In the genomic region with DNA sequence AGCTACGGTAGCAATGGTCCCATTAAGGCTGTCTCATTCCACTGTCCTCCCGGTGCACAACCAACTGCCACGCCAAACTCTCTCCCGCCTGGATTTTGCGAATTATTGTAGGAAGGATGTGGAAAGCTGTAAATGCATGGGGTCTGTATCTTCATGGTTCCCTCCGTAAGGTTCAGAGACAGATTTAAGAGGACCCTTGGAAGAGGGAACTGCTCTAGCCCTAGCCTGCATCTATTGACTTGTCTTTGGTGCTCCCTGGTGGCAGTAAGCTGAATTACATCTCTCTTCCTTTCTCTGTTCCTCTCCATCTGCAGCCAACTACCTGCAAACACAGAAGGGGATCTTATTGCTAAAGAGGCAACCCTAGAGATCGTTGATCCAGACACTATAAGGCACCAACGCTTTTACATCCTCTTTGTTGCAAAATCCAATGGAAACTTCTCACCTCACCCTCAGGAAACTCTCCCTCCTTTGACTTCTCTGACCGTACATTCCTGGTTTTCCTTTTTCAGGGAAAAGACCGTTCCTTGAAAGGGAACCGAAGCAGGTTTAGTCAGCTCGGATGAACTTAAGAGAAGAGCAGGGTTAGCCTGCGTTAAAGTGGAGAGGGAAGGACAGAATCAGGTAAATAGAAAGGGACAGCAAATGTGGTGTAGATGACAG, we compare ENCODE assay signal across 9 cellular contexts. TPM values are rescaled to one million over a fixed set of nuclear protein-coding genes. Genes with fewer than 3 reads are reported as not detected.
DNase-seq lines count a peak whose midpoint lies in the region; ATAC-seq and TF ChIP-seq lines count a peak whose summit lies in the region.
"Had no signal": no experiment of that assay in that cellular context is flagged by ENCODE, and none has a peak within 500 bp of the region (broad histone marks: within the 10 kb centered on the region; RNA-seq: fewer than 3 reads in every experiment).

No MANE protein-coding gene starts in this region.

- peaks cover 15% of the 10 kb centered on the region for H3K4me1 ChIP-seq in effector memory CD4-positive, alpha-beta T cell (ENCODE audit: control insufficient read depth, insufficient read depth, low read length, poor library complexity, severe bottlenecking)
- peaks cover 0 to 12% (median 5%) of the 10 kb centered on the region in 5 donors for H3K4me1 ChIP-seq in subcutaneous abdominal adipose tissue (ENCODE audit: control insufficient read depth in 5 of 5, insufficient read depth in 5 of 5, low read length in 5 of 5)

- H3K4me1 Mint-ChIP-seq in mesothelial cell of epicardium = peaks cover 7% of the 10 kb centered on the region

- peak overlapping the region; percentile 28 for H3K4me3 ChIP-seq in AG09309 (ENCODE audit: control insufficient read depth, low read depth, low read length)
- no peak overlapping the region for H3K4me3 ChIP-seq in effector memory CD4-positive, alpha-beta T cell (ENCODE audit: insufficient read depth, low read depth, low read length, poor library complexity, severe bottlenecking)
- peak overlapping the region in 3 of 5 donors; percentile 6 to 37 (median 22) for H3K4me3 ChIP-seq in subcutaneous abdominal adipose tissue (ENCODE audit: low read depth in 1 of 5, low read length in 5 of 5)

- H3K27ac ChIP-seq in effector memory CD4-positive, alpha-beta T cell (ENCODE audit: insufficient read depth, low read length, poor library complexity, severe bottlenecking) = no peak overlapping the region
- H3K27ac ChIP-seq in subcutaneous abdominal adipose tissue (ENCODE audit: low read depth, low read length) = no peak overlapping the region

- TF ChIP-seq CTCF in AG09309 (IDR thresholded peaks at IDR 0.05; ENCODE audit: control insufficient read depth, insufficient read depth, low read depth, low read length, missing control alignments) (peak; percentile 75), mesothelial cell of epicardium (IDR thresholded peaks at IDR 0.05; ENCODE audit: unreplicated experiment) (peak; percentile 87)

- H3K27ac Mint-ChIP-seq in mesothelial cell of epicardium = no peak overlapping the region

- ATAC-seq in GM18511 (IDR thresholded peaks at IDR 0.05; ENCODE audit: unreplicated experiment) = peak; percentile 82
- ATAC-seq in HG03342 (IDR thresholded peaks at IDR 0.05; ENCODE audit: unreplicated experiment) = peak; percentile 74

- H3K27me3 Mint-ChIP-seq in mesothelial cell of epicardium (ENCODE audit: low read depth) = peaks cover 77% of the 10 kb centered on the region

- DNase-seq in AG09309 (ENCODE audit: low read depth) (no peak), NCI-H748 treated with DMSO at 0.1 percent for 48 hours (lab: John Stamatoyannopoulos, UW) (peak; percentile 82), mesothelial cell of epicardium (ENCODE audit: low spot score in 2 of 2, unreplicated experiment in 2 of 2) (peak in 1 of 2 experiments; percentile 71)
- peak; percentile 54 to 59 for DNase-seq in activated CD4-positive, alpha-beta T cell treated with anti-CD3 and anti-CD28 coated beads, Interleukin-2, amount 50 U/mL, for 4 hours
- DNase-seq in effector memory CD4-positive, alpha-beta T cell = peak; percentile 15 to 48 (median 22)

- H3K36me3 Mint-ChIP-seq in mesothelial cell of epicardium = no peaks in the 10 kb centered on the region

- H3K9ac ChIP-seq in subcutaneous abdominal adipose tissue (ENCODE audit: low read length in 5 of 5) = no peak overlapping the region

- H3K36me3 ChIP-seq in effector memory CD4-positive, alpha-beta T cell (ENCODE audit: control insufficient read depth, insufficient read depth, low read length) = no peaks in the 10 kb centered on the region
- H3K36me3 ChIP-seq in subcutaneous abdominal adipose tissue (ENCODE audit: control insufficient read depth in 5 of 5, insufficient read depth in 5 of 5, low read length in 5 of 5) = no peaks in the 10 kb centered on the region

- H3K4me3 Mint-ChIP-seq in mesothelial cell of epicardium = no peak overlapping the region

- H3K27me3 ChIP-seq in effector memory CD4-positive, alpha-beta T cell (replicated peaks; ENCODE audit: control insufficient read depth, insufficient read depth, low read length, poor library complexity, severe bottlenecking) = no peaks in the 10 kb centered on the region
- H3K27me3 ChIP-seq in subcutaneous abdominal adipose tissue (ENCODE audit: control insufficient read depth in 5 of 5, insufficient read depth in 4 of 5, low read length in 5 of 5) = peaks cover 14 to 23% (median 18%) of the 10 kb centered on the region in 5 donors

- no peaks in the 10 kb centered on the region for H3K9me3 ChIP-seq in effector memory CD4-positive, alpha-beta T cell (ENCODE audit: control insufficient read depth, low read length)
- no peaks in the 10 kb centered on the region for H3K9me3 ChIP-seq in subcutaneous abdominal adipose tissue (ENCODE audit: control insufficient read depth in 5 of 5, low read length in 5 of 5)

- H3K9me3 Mint-ChIP-seq in mesothelial cell of epicardium = no peaks in the 10 kb centered on the region

RNA-seq across cellular contexts. Expression of gene CAPSL, which starts 11.9 kb away (rescaled TPM):
- total RNA-seq in mesothelial cell of epicardium = not detected in 3 replicates
- total RNA-seq: subcutaneous adipose tissue had no signal
